ENCODE assay signal across 22 cellular contexts in genomic region chr12:38161123-38162000, GRCh38.
"Had no signal": no experiment of that assay in that cellular context is flagged by ENCODE, and none has a peak within 500 bp of the region (broad histone marks: within the 10 kb centered on the region; RNA-seq: fewer than 3 reads in every experiment).

No MANE protein-coding gene starts in this region.

- H3K9me3 ChIP-seq: colonic mucosa, uterus had no signal

- ATAC-seq: heart left ventricle; left cardiac atrium; naive thymus-derived CD4-positive, alpha-beta T cell had no signal

- H3K27ac ChIP-seq: colonic mucosa, dorsolateral prefrontal cortex, esophagus squamous epithelium, heart left ventricle, neural progenitor cell, tibial artery, uterus had no signal

- H3K4me3 ChIP-seq: colonic mucosa, dorsolateral prefrontal cortex, esophagus squamous epithelium, heart left ventricle, neural progenitor cell, tibial artery, uterus had no signal

- H3K9me3 Mint-ChIP-seq: activated naive CD8-positive, alpha-beta T cell treated with anti-CD3 and anti-CD28 coated beads for 36 hours; activated T-cell treated with anti-CD3 and anti-CD28 coated beads, Interleukin-2, amount 50 U/mL, for 24 hours had no signal

- H3K4me1 ChIP-seq: colonic mucosa, esophagus squamous epithelium, heart left ventricle, neural progenitor cell, tibial artery, uterus had no signal

- H3K36me3 ChIP-seq: colonic mucosa, esophagus squamous epithelium, heart left ventricle, neural progenitor cell, tibial artery, uterus had no signal

- H3K36me3 Mint-ChIP-seq: activated naive CD8-positive, alpha-beta T cell treated with anti-CD3 and anti-CD28 coated beads for 36 hours; memory B cell; naive thymus-derived CD4-positive, alpha-beta T cell; neural progenitor cell had no signal

- H3K4me1 Mint-ChIP-seq: activated naive CD8-positive, alpha-beta T cell treated with anti-CD3 and anti-CD28 coated beads for 36 hours; central memory CD8-positive, alpha-beta T cell; memory B cell; naive thymus-derived CD4-positive, alpha-beta T cell; neural progenitor cell had no signal

- H3K27me3 Mint-ChIP-seq: activated naive CD8-positive, alpha-beta T cell treated with anti-CD3 and anti-CD28 coated beads for 36 hours; activated T-cell treated with anti-CD3 and anti-CD28 coated beads, Interleukin-2, amount 50 U/mL, for 24 hours; central memory CD8-positive, alpha-beta T cell; memory B cell; naive thymus-derived CD4-positive, alpha-beta T cell had no signal

- H3K27ac Mint-ChIP-seq: activated naive CD8-positive, alpha-beta T cell treated with anti-CD3 and anti-CD28 coated beads for 36 hours; activated T-cell treated with anti-CD3 and anti-CD28 coated beads, Interleukin-2, amount 50 U/mL, for 24 hours; memory B cell; naive thymus-derived CD4-positive, alpha-beta T cell; neural progenitor cell had no signal

- DNase-seq: activated CD4-positive, alpha-beta T cell treated with anti-CD3 and anti-CD28 coated beads for 1 hour; activated CD8-positive, alpha-beta memory T cell treated with anti-CD3 and anti-CD28 coated beads for 24 hours; activated CD8-positive, alpha-beta memory T cell treated with anti-CD3 and anti-CD28 coated beads, Interleukin-2, amount 50 U/mL, for 4 hours; activated naive CD4-positive, alpha-beta T cell treated with Interleukin-2 at 50 U/mL for 16 hours; activated naive CD8-positive, alpha-beta T cell treated with anti-CD3 and anti-CD28 coated beads for 36 hours; activated T-cell treated with anti-CD3 and anti-CD28 coated beads, Interleukin-2, amount 50 U/mL, for 24 hours; colonic mucosa; dorsolateral prefrontal cortex; esophagus squamous epithelium; heart left ventricle; left cardiac atrium; naive thymus-derived CD4-positive, alpha-beta T cell; retina; stimulated activated CD4-positive, alpha-beta T cell treated with anti-CD3 and anti-CD28 coated beads, Interleukin-4, amount 100 ng/mL, for 1 hour; stimulated activated naive CD4-positive, alpha-beta T cell treated with Interleukin-2 at 50 U/mL for 16 hours; substantia nigra; T-helper 9 cell; uterus had no signal

- H3K27me3 ChIP-seq: colonic mucosa, esophagus squamous epithelium, heart left ventricle, neural progenitor cell, tibial artery, uterus had no signal

- H3K4me3 Mint-ChIP-seq: activated naive CD8-positive, alpha-beta T cell treated with anti-CD3 and anti-CD28 coated beads for 36 hours; activated T-cell treated with anti-CD3 and anti-CD28 coated beads, Interleukin-2, amount 50 U/mL, for 24 hours; central memory CD8-positive, alpha-beta T cell; memory B cell; naive thymus-derived CD4-positive, alpha-beta T cell; neural progenitor cell had no signal
